Comparison of ENCODE assay signal across 9 cellular contexts in the genomic region with DNA sequence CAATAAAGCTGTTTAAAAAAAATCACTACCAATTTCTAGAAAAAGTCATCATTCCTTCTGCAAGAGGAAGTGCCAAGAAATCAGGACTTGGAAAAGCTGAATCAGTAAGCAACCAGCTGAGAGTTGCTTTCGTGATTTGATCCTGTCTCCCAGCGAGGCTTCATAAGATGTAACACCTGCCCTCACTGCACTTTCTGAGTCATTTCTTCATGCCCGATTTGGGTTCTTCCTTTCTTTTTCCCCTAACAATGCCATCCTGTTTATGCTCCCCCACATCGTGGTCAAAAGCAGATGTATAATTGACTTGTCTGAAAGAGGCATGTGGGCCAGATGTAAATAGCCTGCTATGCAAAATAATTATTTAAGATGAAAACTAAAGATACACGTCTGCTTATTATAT. TPM values are rescaled to one million over a fixed set of nuclear protein-coding genes. Genes with fewer than 3 reads are reported as not detected.
A peak's percentile ranks its signal among the peaks of the same experiment; 100 is the strongest.
DNase-seq lines count a peak whose midpoint lies in the region; ATAC-seq and TF ChIP-seq lines count a peak whose summit lies in the region.
"Had no signal": no experiment of that assay in that cellular context is flagged by ENCODE, and none has a peak within 500 bp of the region (broad histone marks: within the 10 kb centered on the region; RNA-seq: fewer than 3 reads in every experiment).

No MANE protein-coding gene starts in this region.

- H3K9me3 Mint-ChIP-seq in activated naive CD8-positive, alpha-beta T cell (ENCODE audit: low read depth), result no peaks in the 10 kb centered on the region
- no peaks in the 10 kb centered on the region for H3K9me3 Mint-ChIP-seq in stimulated activated naive B cell treated with anti-CD40 and anti-IgM and Interleukin-4, amounts not matched to agents 10 μg/mL and 1 μg/mL and 100 μg/mL, for 72 hours

- no peaks in the 10 kb centered on the region for H3K9me3 ChIP-seq in adrenal gland (replicated peaks in 1 of 3)

- intact Hi-C loops in adrenal gland (cut with DNase I), result no loop called here

- peak; percentile 44 for DNase-seq in activated naive CD4-positive, alpha-beta T cell treated with Interleukin-2 at 50 U/mL for 16 hours
- no peak for DNase-seq in activated naive CD4-positive, alpha-beta T cell (lab: John Stamatoyannopoulos, UW)
- DNase-seq in stimulated activated naive B cell treated with anti-CD40 and anti-IgM and Interleukin-4, amounts not matched to agents 10 μg/mL and 1 μg/mL and 100 μg/mL, for 72 hours, result peak; percentile 39
- DNase-seq in DMS53 treated with DMSO at 0.1 percent for 48 hours (lab: John Stamatoyannopoulos, UW; ENCODE audit: unreplicated experiment) (no peak), HEK293T (ENCODE audit: extremely low spot score) (no peak), adrenal gland (no peak)
- DNase-seq: SIG-M5 had no signal

- H3K36me3 Mint-ChIP-seq in activated naive CD8-positive, alpha-beta T cell, result peaks cover 19% of the 10 kb centered on the region
- peaks cover 2 to 23% of the 10 kb centered on the region in 2 donors for H3K36me3 Mint-ChIP-seq in stimulated activated naive B cell treated with anti-CD40 and anti-IgM and Interleukin-4, amounts not matched to agents 10 μg/mL and 1 μg/mL and 100 μg/mL, for 72 hours

- 68 to 86% (median 73%) methylated on average over 5 of the region's 5 CpGs for WGBS in adrenal gland, 4 donors

- H3K4me1 Mint-ChIP-seq in activated naive CD8-positive, alpha-beta T cell (ENCODE audit: low read depth), result peaks cover 89% of the 10 kb centered on the region
- peaks cover 47 to 78% of the 10 kb centered on the region in 2 donors for H3K4me1 Mint-ChIP-seq in stimulated activated naive B cell treated with anti-CD40 and anti-IgM and Interleukin-4, amounts not matched to agents 10 μg/mL and 1 μg/mL and 100 μg/mL, for 72 hours

- H3K4me3 ChIP-seq in adrenal gland, result no peak overlapping the region

- H3K36me3 ChIP-seq in adrenal gland (replicated peaks in 1 of 2), result no peaks in the 10 kb centered on the region

- no peak for TF ChIP-seq CTCF in adrenal gland (IDR thresholded peaks at IDR 0.05)

- no peaks in the 10 kb centered on the region for H3K4me1 ChIP-seq in adrenal gland (replicated peaks in 1 of 2)

- POLR2A ChIA-PET in HEK293T (lab: Yijun Ruan, JAX), result no interaction called here

- H3K27me3 Mint-ChIP-seq in activated naive CD8-positive, alpha-beta T cell, result no peaks in the 10 kb centered on the region
- H3K27me3 Mint-ChIP-seq in stimulated activated naive B cell treated with anti-CD40 and anti-IgM and Interleukin-4, amounts not matched to agents 10 μg/mL and 1 μg/mL and 100 μg/mL, for 72 hours, result no peaks in the 10 kb centered on the region

- ATAC-seq in HG03175 (IDR thresholded peaks at IDR 0.05; ENCODE audit: unreplicated experiment), result peak; percentile 73
- peak; percentile 85 to 87 for ATAC-seq in stimulated activated naive B cell treated with anti-CD40 and anti-IgM and Interleukin-4, amounts not matched to agents 10 μg/mL and 1 μg/mL and 100 μg/mL, for 72 hours (replicated peaks)

- TF ChIP-seq POLR2A in adrenal gland (IDR thresholded peaks at IDR 0.05), result no peak

- no peak overlapping the region for H3K27ac ChIP-seq in adrenal gland

- CTCF ChIA-PET in HEK293T (lab: Yijun Ruan, JAX), result no interaction called here

- H3K4me3 Mint-ChIP-seq in activated naive CD8-positive, alpha-beta T cell, result peak overlapping the region; percentile 71
- H3K4me3 Mint-ChIP-seq in stimulated activated naive B cell treated with anti-CD40 and anti-IgM and Interleukin-4, amounts not matched to agents 10 μg/mL and 1 μg/mL and 100 μg/mL, for 72 hours, result no peak overlapping the region

- no peaks in the 10 kb centered on the region for H3K27me3 ChIP-seq in adrenal gland

- peak overlapping the region; percentile 94 for H3K27ac Mint-ChIP-seq in activated naive CD8-positive, alpha-beta T cell
- peak overlapping the region; percentile 83 for H3K27ac Mint-ChIP-seq in stimulated activated naive B cell treated with anti-CD40 and anti-IgM and Interleukin-4, amounts not matched to agents 10 μg/mL and 1 μg/mL and 100 μg/mL, for 72 hours

TF ChIP-seq in HEK293T, 16 proteins besides CTCF, POLR2A, EP300 and RAD21:
- TF ChIP-seq BHLHE40 (IDR thresholded peaks at IDR 0.05; ENCODE audit: borderline replicate concordance) (no peak), ELF4 (IDR thresholded peaks at IDR 0.05) (no peak), NFRKB (IDR thresholded peaks at IDR 0.05) (no peak), SUZ12 (IDR thresholded peaks at IDR 0.05) (no peak)

RNA-seq across cellular contexts. Expression of gene RIPOR2, which starts 52.1 kb away (rescaled TPM):
- 10 to 100 TPM in 1 of 8 donors, 1 to 10 TPM in 7; 2.6 to 16.2 (median 4.3) TPM for total RNA-seq in adrenal gland
- 1 to 10 TPM; 1.7 to 4.3 (median 2.3) TPM for polyA plus RNA-seq in adrenal gland

Comparison
In these comparisons a context has a peak if more than half of its experiments do, and no peak if none do; other contexts are left out.
1. DNase-seq: peak in activated naive CD4-positive, alpha-beta T cell treated with Interleukin-2 at 50 U/mL for 16 hours (single experiment) and stimulated activated naive B cell treated with anti-CD40 and anti-IgM and Interleukin-4, amounts not matched to agents 10 μg/mL and 1 μg/mL and 100 μg/mL, for 72 hours (single experiment); none in activated naive CD4-positive, alpha-beta T cell (0 of 4), DMS53 treated with DMSO at 0.1 percent for 48 hours (single experiment), HEK293T (single experiment) and adrenal gland (0 of 7).